In the genomic region with DNA sequence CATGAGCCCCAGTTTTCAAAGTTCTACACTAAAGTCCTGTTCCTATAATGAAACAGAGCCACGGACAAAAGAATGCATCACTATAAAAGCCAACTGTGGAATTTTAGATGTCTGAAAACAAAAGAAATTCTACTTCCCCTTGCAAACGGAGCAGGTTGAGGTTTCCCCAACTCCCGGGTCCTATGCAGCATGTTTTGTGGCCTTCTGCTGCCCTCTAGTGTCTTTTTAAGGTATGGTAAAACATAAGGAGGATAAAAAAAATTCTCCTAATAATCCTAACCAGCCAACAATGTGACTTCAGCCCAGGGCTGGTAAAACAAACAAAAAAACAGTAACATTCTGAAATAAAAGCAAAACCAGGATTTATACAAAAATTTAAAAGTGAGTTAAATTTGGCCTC, we compare ENCODE assay signal across 9 cellular contexts.
DNase-seq lines count a peak whose midpoint lies in the region; ATAC-seq, FAIRE-seq and TF ChIP-seq lines count a peak whose summit lies in the region.
"Had no signal": no experiment of that assay in that cellular context is flagged by ENCODE, and none has a peak within 500 bp of the region (broad histone marks: within the 10 kb centered on the region; RNA-seq: fewer than 3 reads in every experiment).

No MANE protein-coding gene starts in this region.

- no peak overlapping the region for H3K27ac Mint-ChIP-seq in astrocyte (ENCODE audit: unreplicated experiment)
- H3K27ac Mint-ChIP-seq: natural killer cell treated with Interleukin-12 subunit alpha and Interleukin-12 subunit beta and Interleukin-15 and Interleukin-18, amount 100 ng/mL, for 72 hours had no signal

- WGBS in hepatocyte (ENCODE audit: low lambda C conversion rate, missing lambda C conversion rate) = 1% methylated on average over 3 of the region's 3 CpGs
- WGBS in spleen, 5 donors = 0 to 4% (median 1%) methylated on average over 3 of the region's 3 CpGs

- H3K79me2 ChIP-seq in astrocyte (ENCODE audit: insufficient read depth, low read length) (no peaks in the 10 kb centered on the region), hepatocyte (no peaks in the 10 kb centered on the region)

- no peaks in the 10 kb centered on the region for H3K9me2 ChIP-seq in hepatocyte (replicated peaks; ENCODE audit: insufficient read depth)

- TF ChIP-seq POLR2A in spleen (IDR thresholded peaks at IDR 0.05) = no peak

- H3K4me3 ChIP-seq in astrocyte (ENCODE audit: insufficient read depth, low read depth, low read length) (no peak overlapping the region), hepatocyte (no peak overlapping the region), spleen (peak overlapping the region in 3 of 8 donors; percentile 7 to 48 (median 10))

- no peaks in the 10 kb centered on the region for H3K27me3 Mint-ChIP-seq in astrocyte (ENCODE audit: low read depth, unreplicated experiment)

- peak overlapping the region; percentile 64 for H3K4me2 ChIP-seq in astrocyte (ENCODE audit: low read length)
- peak overlapping the region; percentile 62 for H3K4me2 ChIP-seq in hepatocyte

- no peak overlapping the region for H3K9ac ChIP-seq in astrocyte (ENCODE audit: low read length)

- no peak for FAIRE-seq in astrocyte (lab: Jason Lieb, UNC)

- peak; percentile 86 for ATAC-seq in GM21529 (IDR thresholded peaks at IDR 0.05; ENCODE audit: unreplicated experiment)

- H4K20me1 ChIP-seq in astrocyte (ENCODE audit: insufficient read depth, low read length) (no peaks in the 10 kb centered on the region), hepatocyte (ENCODE audit: insufficient read depth, poor library complexity, severe bottlenecking) (no peaks in the 10 kb centered on the region)

- H3K9me3 Mint-ChIP-seq in astrocyte (ENCODE audit: unreplicated experiment) = no peaks in the 10 kb centered on the region
- H3K9me3 Mint-ChIP-seq: natural killer cell treated with Interleukin-12 subunit alpha and Interleukin-12 subunit beta and Interleukin-15 and Interleukin-18, amount 100 ng/mL, for 72 hours had no signal

- no peaks in the 10 kb centered on the region for H3K4me1 Mint-ChIP-seq in astrocyte (ENCODE audit: low read depth, unreplicated experiment)

- no peak overlapping the region for H3K4me3 Mint-ChIP-seq in astrocyte (ENCODE audit: unreplicated experiment)
- H3K4me3 Mint-ChIP-seq: natural killer cell treated with Interleukin-12 subunit alpha and Interleukin-12 subunit beta and Interleukin-15 and Interleukin-18, amount 100 ng/mL, for 72 hours had no signal

- H2AFZ ChIP-seq in astrocyte (ENCODE audit: low read depth, low read length) (peak overlapping the region; percentile 32), hepatocyte (peak overlapping the region; percentile 47)

- TF ChIP-seq CTCF in astrocyte (IDR thresholded peaks at IDR 0.05; ENCODE audit: insufficient read depth, low read depth, low read length) (peak; percentile 56), hepatocyte (IDR thresholded peaks at IDR 0.05; ENCODE audit: poor library complexity) (peak; percentile 76), spleen (IDR thresholded peaks at IDR 0.05 in 8 of 11, conservative IDR thresholded peaks at IDR 0.05 in 3 of 11) (peak in 10 of 11 experiments; percentile 20 to 67 (median 58))

- no peak overlapping the region for H3K27ac ChIP-seq in astrocyte (ENCODE audit: low read depth, low read length)
- H3K27ac ChIP-seq in hepatocyte = no peak overlapping the region
- H3K27ac ChIP-seq in spleen = no peak overlapping the region

- peaks cover 4% of the 10 kb centered on the region for H3K27me3 ChIP-seq in astrocyte (ENCODE audit: insufficient read depth, low read length)
- no peaks in the 10 kb centered on the region for H3K27me3 ChIP-seq in hepatocyte
- H3K27me3 ChIP-seq in spleen (replicated peaks in 1 of 7) = peaks cover 0 to 6% (median 0%) of the 10 kb centered on the region in 7 donors

- H3K9me3 ChIP-seq in astrocyte (ENCODE audit: insufficient read depth, low read depth, low read length) (no peaks in the 10 kb centered on the region), hepatocyte (ENCODE audit: low read depth) (no peaks in the 10 kb centered on the region), spleen (no peaks in the 10 kb centered on the region)

- H3K36me3 Mint-ChIP-seq in astrocyte (ENCODE audit: low read depth, unreplicated experiment) = no peaks in the 10 kb centered on the region
- H3K36me3 Mint-ChIP-seq: natural killer cell treated with Interleukin-12 subunit alpha and Interleukin-12 subunit beta and Interleukin-15 and Interleukin-18, amount 100 ng/mL, for 72 hours had no signal

- intact Hi-C loops in spleen (cut with DNase I; ENCODE audit: low total_unique reads) = loop anchor here (10.0 kb wide), 1 partner anchor 1548 kb away; no protein-coding TSS in a partner anchor

- no peaks in the 10 kb centered on the region for H3K4me1 ChIP-seq in astrocyte (ENCODE audit: insufficient read depth, low read length)
- H3K4me1 ChIP-seq in hepatocyte (ENCODE audit: insufficient read depth) = no peaks in the 10 kb centered on the region
- H3K4me1 ChIP-seq in spleen = peaks cover 0 to 18% (median 10%) of the 10 kb centered on the region in 6 donors

- peak; percentile 3 for DNase-seq in activated naive CD4-positive, alpha-beta T cell treated with Interleukin-2 at 50 U/mL for 16 hours
- DNase-seq in activated naive CD4-positive, alpha-beta T cell (lab: John Stamatoyannopoulos, UW) = no peak
- DNase-seq in HPDE6-E6E7 (ENCODE audit: extremely low spot score) = peak; percentile 63
- DNase-seq in NCI-H82 (lab: John Stamatoyannopoulos, UW) = peak; percentile 84
- DNase-seq in astrocyte (ENCODE audit: low read depth) = peak; percentile 29
- DNase-seq in hepatocyte (ENCODE audit: low spot score) = peak; percentile 78
- DNase-seq in spleen = no peak

- H3K36me3 ChIP-seq in astrocyte (ENCODE audit: insufficient read depth, low read length) (no peaks in the 10 kb centered on the region), hepatocyte (replicated peaks; ENCODE audit: insufficient read depth, low read depth) (no peaks in the 10 kb centered on the region), spleen (no peaks in the 10 kb centered on the region)

Comparison
In these comparisons a context has a peak if more than half of its experiments do, and no peak if none do; other contexts are left out.
1. DNase-seq: peak in activated naive CD4-positive, alpha-beta T cell treated with Interleukin-2 at 50 U/mL for 16 hours (single experiment), HPDE6-E6E7 (single experiment), NCI-H82 (single experiment), astrocyte (single experiment) and hepatocyte (single experiment); none in activated naive CD4-positive, alpha-beta T cell (0 of 4) and spleen (single experiment).
2. Peak in every context shown above with its lines, with median percentiles within 50 percentile points of each other: CTCF ChIP-seq.